ENCODE assay signal across 8 cellular contexts in genomic region chr10:101817542-101818118, GRCh38. TPM values are rescaled to one million over a fixed set of nuclear protein-coding genes. Genes with fewer than 3 reads are reported as not detected.
DNase-seq lines count a peak whose midpoint lies in the region; ATAC-seq and TF ChIP-seq lines count a peak whose summit lies in the region.

No MANE protein-coding gene starts in this region.

- DNase-seq in COLO829 (ENCODE audit: low spot score): peak; percentile 42
- DNase-seq in NCI-H82 (lab: John Stamatoyannopoulos, UW): peak; percentile 81
- DNase-seq in activated naive CD8-positive, alpha-beta T cell treated with anti-CD3 and anti-CD28 coated beads, Interleukin-2, amount 10 ng/mL, durations not matched to agents 7 days and 5 days: no peak
- DNase-seq in glutamatergic neuron: no peak
- DNase-seq in nucleus accumbens (lab: John Stamatoyannopoulos, UW): peak in 37 of 56 donors; percentile 22 to 76 (median 54)
- DNase-seq in NCI-H2029 treated with DMSO at 0.1 percent for 48 hours (lab: John Stamatoyannopoulos, UW): no peak

- TF ChIP-seq CTCF in glutamatergic neuron (IDR thresholded peaks at IDR 0.05; ENCODE audit: partially characterized antibody, unreplicated experiment): no peak

- H3K36me3 Mint-ChIP-seq in activated naive CD8-positive, alpha-beta T cell treated with anti-CD3 and anti-CD28 coated beads, Interleukin-2, amount 10 ng/mL, durations not matched to agents 7 days and 5 days: peaks cover 27% of the 10 kb centered on the region
- no peaks in the 10 kb centered on the region for H3K36me3 Mint-ChIP-seq in glutamatergic neuron (ENCODE audit: unreplicated experiment)

- POLR2A ChIA-PET in activated naive CD8-positive, alpha-beta T cell treated with anti-CD3 and anti-CD28 coated beads, Interleukin-2, amount 10 ng/mL, durations not matched to agents 7 days and 5 days (lab: Charles Lee): interaction anchor here (1.1 to 4.7 kb wide), 20 partner anchors 9 to 576 kb away, joined by 3 to 69 read pairs (median 6); partner anchors contain the start of genes ARMH3, KCNIP2, NOLC1 and NPM3

- H3K9me3 Mint-ChIP-seq in activated naive CD8-positive, alpha-beta T cell treated with anti-CD3 and anti-CD28 coated beads, Interleukin-2, amount 10 ng/mL, durations not matched to agents 7 days and 5 days: no peaks in the 10 kb centered on the region
- H3K9me3 Mint-ChIP-seq in glutamatergic neuron (ENCODE audit: unreplicated experiment): peaks cover 26% of the 10 kb centered on the region

- ATAC-seq in GM21529 (IDR thresholded peaks at IDR 0.05; ENCODE audit: unreplicated experiment): peak; percentile 4
- peak; percentile 10 for ATAC-seq in activated naive CD8-positive, alpha-beta T cell treated with anti-CD3 and anti-CD28 coated beads, Interleukin-2, amount 10 ng/mL, durations not matched to agents 7 days and 5 days (ENCODE audit: low read depth)
- ATAC-seq in HG03565 (IDR thresholded peaks at IDR 0.05; ENCODE audit: unreplicated experiment): no peak

- H3K4me3 Mint-ChIP-seq in activated naive CD8-positive, alpha-beta T cell treated with anti-CD3 and anti-CD28 coated beads, Interleukin-2, amount 10 ng/mL, durations not matched to agents 7 days and 5 days: peak overlapping the region; percentile 96
- H3K4me3 Mint-ChIP-seq in glutamatergic neuron (ENCODE audit: unreplicated experiment): peak overlapping the region; percentile 95

- no peaks in the 10 kb centered on the region for H3K27me3 Mint-ChIP-seq in activated naive CD8-positive, alpha-beta T cell treated with anti-CD3 and anti-CD28 coated beads, Interleukin-2, amount 10 ng/mL, durations not matched to agents 7 days and 5 days
- peaks cover 15% of the 10 kb centered on the region for H3K27me3 Mint-ChIP-seq in glutamatergic neuron (ENCODE audit: unreplicated experiment)

- peak overlapping the region; percentile 99 for H3K27ac Mint-ChIP-seq in activated naive CD8-positive, alpha-beta T cell treated with anti-CD3 and anti-CD28 coated beads, Interleukin-2, amount 10 ng/mL, durations not matched to agents 7 days and 5 days
- H3K27ac Mint-ChIP-seq in glutamatergic neuron (ENCODE audit: unreplicated experiment): peak overlapping the region; percentile 99

- peaks cover 39% of the 10 kb centered on the region for H3K4me1 Mint-ChIP-seq in activated naive CD8-positive, alpha-beta T cell treated with anti-CD3 and anti-CD28 coated beads, Interleukin-2, amount 10 ng/mL, durations not matched to agents 7 days and 5 days
- H3K4me1 Mint-ChIP-seq in glutamatergic neuron (ENCODE audit: low read depth, unreplicated experiment): peaks cover 28% of the 10 kb centered on the region

RNA-seq across cellular contexts. Expression of gene OGA, which starts 0.6 kb away (rescaled TPM):
- 100 to 1,000 TPM; 207 to 212 TPM for total RNA-seq in activated naive CD8-positive, alpha-beta T cell treated with anti-CD3 and anti-CD28 coated beads, Interleukin-2, amount 10 ng/mL, durations not matched to agents 7 days and 5 days
- total RNA-seq in glutamatergic neuron (ENCODE audit: unreplicated experiment): 277 TPM

RNA-seq across cellular contexts. Expression of gene KCNIP2, which starts 26.0 kb away (rescaled TPM):
- total RNA-seq in activated naive CD8-positive, alpha-beta T cell treated with anti-CD3 and anti-CD28 coated beads, Interleukin-2, amount 10 ng/mL, durations not matched to agents 7 days and 5 days: 1 to 10 TPM; 3.1 to 4.1 TPM
- total RNA-seq in glutamatergic neuron (ENCODE audit: unreplicated experiment): 30.0 TPM

RNA-seq across cellular contexts. Expression of gene NPM3, which starts 34.4 kb away (rescaled TPM):
- total RNA-seq in activated naive CD8-positive, alpha-beta T cell treated with anti-CD3 and anti-CD28 coated beads, Interleukin-2, amount 10 ng/mL, durations not matched to agents 7 days and 5 days: 10 to 100 TPM; 29.2 to 30.5 TPM
- 18.1 TPM for total RNA-seq in glutamatergic neuron (ENCODE audit: unreplicated experiment)

RNA-seq across cellular contexts. Expression of gene FGF8, which starts 41.7 kb away (rescaled TPM):
- not detected for total RNA-seq in activated naive CD8-positive, alpha-beta T cell treated with anti-CD3 and anti-CD28 coated beads, Interleukin-2, amount 10 ng/mL, durations not matched to agents 7 days and 5 days
- total RNA-seq in glutamatergic neuron (ENCODE audit: unreplicated experiment): 1.1 TPM

Comparison
In these comparisons a context has a peak if more than half of its experiments do, and no peak if none do; other contexts are left out.
1. DNase-seq: peak in COLO829 (single experiment), NCI-H82 (single experiment) and nucleus accumbens (37 of 56); none in activated naive CD8-positive, alpha-beta T cell treated with anti-CD3 and anti-CD28 coated beads, Interleukin-2, amount 10 ng/mL, durations not matched to agents 7 days and 5 days (single experiment), glutamatergic neuron (single experiment) and NCI-H2029 treated with DMSO at 0.1 percent for 48 hours (single experiment).